13 cellular contexts compared by ENCODE assay signal in genomic region chr10:24897326-24897926, GRCh38.
DNase-seq lines count a peak whose midpoint lies in the region; ATAC-seq and TF ChIP-seq lines count a peak whose summit lies in the region.
"Had no signal": no experiment of that assay in that cellular context is flagged by ENCODE, and none has a peak within 500 bp of the region (broad histone marks: within the 10 kb centered on the region; RNA-seq: fewer than 3 reads in every experiment).

No MANE protein-coding gene starts in this region.

- peaks cover 73% of the 10 kb centered on the region for H3K4me1 Mint-ChIP-seq in activated naive CD4-positive, alpha-beta T cell treated with anti-CD3 and anti-CD28 coated beads, Interleukin-2, amount 50 U/mL, for 24 hours
- H3K4me1 Mint-ChIP-seq in effector memory CD8-positive, alpha-beta T cell (ENCODE audit: low read depth in 2 of 2) = peaks cover 40 to 48% of the 10 kb centered on the region in 2 donors
- peaks cover 74% of the 10 kb centered on the region for H3K4me1 Mint-ChIP-seq in stimulated activated naive CD8-positive, alpha-beta T cell treated with anti-CD3 and anti-CD28 coated beads, Interleukin-15, Interleukin-2, amounts not matched to agents 100 ng/mL and 50 ng/mL, for 24 hours (ENCODE audit: low read depth)

- peaks cover 2% of the 10 kb centered on the region for H3K36me3 Mint-ChIP-seq in activated naive CD4-positive, alpha-beta T cell treated with anti-CD3 and anti-CD28 coated beads, Interleukin-2, amount 50 U/mL, for 24 hours
- no peaks in the 10 kb centered on the region for H3K36me3 Mint-ChIP-seq in effector memory CD8-positive, alpha-beta T cell (ENCODE audit: insufficient read depth)
- peaks cover 3% of the 10 kb centered on the region for H3K36me3 Mint-ChIP-seq in stimulated activated naive CD8-positive, alpha-beta T cell treated with anti-CD3 and anti-CD28 coated beads, Interleukin-15, Interleukin-2, amounts not matched to agents 100 ng/mL and 50 ng/mL, for 24 hours (ENCODE audit: low read depth)

- peak overlapping the region; percentile 71 for H3K27ac Mint-ChIP-seq in activated naive CD4-positive, alpha-beta T cell treated with anti-CD3 and anti-CD28 coated beads, Interleukin-2, amount 50 U/mL, for 24 hours
- H3K27ac Mint-ChIP-seq in effector memory CD8-positive, alpha-beta T cell = peak overlapping the region; percentile 52 to 87
- peak overlapping the region; percentile 91 for H3K27ac Mint-ChIP-seq in stimulated activated naive CD8-positive, alpha-beta T cell treated with anti-CD3 and anti-CD28 coated beads, Interleukin-15, Interleukin-2, amounts not matched to agents 100 ng/mL and 50 ng/mL, for 24 hours

- no peaks in the 10 kb centered on the region for H3K9me3 Mint-ChIP-seq in activated naive CD4-positive, alpha-beta T cell treated with anti-CD3 and anti-CD28 coated beads, Interleukin-2, amount 50 U/mL, for 24 hours
- no peaks in the 10 kb centered on the region for H3K9me3 Mint-ChIP-seq in effector memory CD8-positive, alpha-beta T cell
- H3K9me3 Mint-ChIP-seq in stimulated activated naive CD8-positive, alpha-beta T cell treated with anti-CD3 and anti-CD28 coated beads, Interleukin-15, Interleukin-2, amounts not matched to agents 100 ng/mL and 50 ng/mL, for 24 hours = no peaks in the 10 kb centered on the region

- no peaks in the 10 kb centered on the region for H3K27me3 Mint-ChIP-seq in activated naive CD4-positive, alpha-beta T cell treated with anti-CD3 and anti-CD28 coated beads, Interleukin-2, amount 50 U/mL, for 24 hours
- H3K27me3 Mint-ChIP-seq in effector memory CD8-positive, alpha-beta T cell = no peaks in the 10 kb centered on the region
- no peaks in the 10 kb centered on the region for H3K27me3 Mint-ChIP-seq in stimulated activated naive CD8-positive, alpha-beta T cell treated with anti-CD3 and anti-CD28 coated beads, Interleukin-15, Interleukin-2, amounts not matched to agents 100 ng/mL and 50 ng/mL, for 24 hours

- POLR2A ChIA-PET in GM10248 (lab: Yijun Ruan, JAX) = no interaction called here

- no peak for ATAC-seq in effector memory CD8-positive, alpha-beta T cell (replicated peaks)
- ATAC-seq in HG02763 (IDR thresholded peaks at IDR 0.05; ENCODE audit: unreplicated experiment) = no peak

- CTCF ChIA-PET in GM10248 (lab: Yijun Ruan, JAX) = no interaction called here

- H3K4me3 Mint-ChIP-seq in activated naive CD4-positive, alpha-beta T cell treated with anti-CD3 and anti-CD28 coated beads, Interleukin-2, amount 50 U/mL, for 24 hours = peak overlapping the region; percentile 35
- H3K4me3 Mint-ChIP-seq in effector memory CD8-positive, alpha-beta T cell = no peak overlapping the region
- H3K4me3 Mint-ChIP-seq in stimulated activated naive CD8-positive, alpha-beta T cell treated with anti-CD3 and anti-CD28 coated beads, Interleukin-15, Interleukin-2, amounts not matched to agents 100 ng/mL and 50 ng/mL, for 24 hours = peak overlapping the region; percentile 54

- TF ChIP-seq CTCF in GM10248 (IDR thresholded peaks at IDR 0.05; ENCODE audit: control extremely low read depth, extremely low read depth, low read depth, missing control alignments) = no peak

- DNase-seq in activated naive CD4-positive, alpha-beta T cell treated with anti-CD3 and anti-CD28 coated beads, Interleukin-2, amount 50 U/mL, for 16 hours = no peak
- DNase-seq in SW480 (ENCODE audit: low spot score) = peak; percentile 28
- no peak for DNase-seq in effector memory CD8-positive, alpha-beta T cell
- no peak for DNase-seq in NCI-H446 treated with DMSO at 0.1 percent for 48 hours (lab: John Stamatoyannopoulos, UW)
- DNase-seq in GM10248 (ENCODE audit: extremely low spot score) = no peak
- DNase-seq: BE2C; effector memory CD4-positive, alpha-beta T cell; left ventricle myocardium inferior; NCI-H2029 treated with DMSO at 0.1 percent for 48 hours; right lobe of liver had no signal

Comparison
In these comparisons a context has a peak if more than half of its experiments do, and no peak if none do; other contexts are left out.
1. H3K4me3 Mint-ChIP-seq: peak in activated naive CD4-positive, alpha-beta T cell treated with anti-CD3 and anti-CD28 coated beads, Interleukin-2, amount 50 U/mL, for 24 hours (single experiment) and stimulated activated naive CD8-positive, alpha-beta T cell treated with anti-CD3 and anti-CD28 coated beads, Interleukin-15, Interleukin-2, amounts not matched to agents 100 ng/mL and 50 ng/mL, for 24 hours (single experiment); none in effector memory CD8-positive, alpha-beta T cell (0 of 2).
2. Peak in every context shown above with its lines, with median percentiles within 50 percentile points of each other: H3K27ac Mint-ChIP-seq.